ENCODE assay signal across 1 cellular context in genomic region chr17:7885357-7886226, GRCh38.
TF ChIP-seq lines count a peak whose summit lies in the region.

No MANE protein-coding gene starts in this region.

TF ChIP-seq in HEK293, 187 proteins besides CTCF, POLR2A, EP300 and RAD21 (continued from another document):
- no peak for TF ChIP-seq ZNF202 (tag by site-specific recombination; IDR thresholded peaks at IDR 0.05; ENCODE audit: borderline replicate concordance)
- no peak for TF ChIP-seq ZBTB6 (tag by site-specific recombination; IDR thresholded peaks at IDR 0.05)
- no peak for TF ChIP-seq ZNF157 (tag by site-specific recombination; IDR thresholded peaks at IDR 0.05)
- TF ChIP-seq ZFHX2 (tag by site-specific recombination; conservative IDR thresholded peaks at IDR 0.05): peak; percentile 88
- peak; percentile 65 for TF ChIP-seq ZNF341 (tag by site-specific recombination; IDR thresholded peaks at IDR 0.05; ENCODE audit: low read depth)
- peak; percentile 97 for TF ChIP-seq GLIS2 (tag by site-specific recombination; IDR thresholded peaks at IDR 0.05)
- no peak for TF ChIP-seq ZNF670 (tag by site-specific recombination; IDR thresholded peaks at IDR 0.05; ENCODE audit: low read depth)
- TF ChIP-seq ZNF707 (tag by site-specific recombination; IDR thresholded peaks at IDR 0.05): no peak
- TF ChIP-seq ZNF133 (tag by site-specific recombination; IDR thresholded peaks at IDR 0.05): no peak
